Comparison of ENCODE assay signal across 7 cellular contexts in the genomic region with DNA sequence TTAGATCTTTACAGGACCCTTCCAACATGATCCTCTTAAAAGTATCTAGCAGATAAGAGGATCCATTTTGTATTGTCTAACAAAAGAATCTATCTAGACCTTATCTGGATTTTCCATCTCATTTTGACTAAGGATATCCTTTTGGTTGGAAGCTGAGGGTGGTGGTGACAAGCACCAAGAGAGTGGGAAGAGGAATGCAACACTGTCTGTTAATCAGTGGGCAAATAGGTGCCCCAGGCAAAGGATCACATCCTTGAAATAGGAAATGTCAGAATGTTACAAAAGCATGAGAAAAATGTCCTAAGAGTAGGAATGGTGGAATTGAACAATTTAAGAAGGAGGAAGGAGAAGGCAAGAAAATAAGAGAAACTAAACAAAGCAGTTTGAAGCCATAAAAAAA.
"Had no signal": no experiment of that assay in that cellular context is flagged by ENCODE, and none has a peak within 500 bp of the region (broad histone marks: within the 10 kb centered on the region; RNA-seq: fewer than 3 reads in every experiment).

No MANE protein-coding gene starts in this region.

- H2AFZ ChIP-seq: GM23248 had no signal

- H3K9ac ChIP-seq: GM23248 had no signal

- H3K4me3 ChIP-seq: GM23248, HAP-1 had no signal

- H3K27ac Mint-ChIP-seq: HFFc6 had no signal

- H3K27ac ChIP-seq: GM23248 had no signal

- H3K36me3 ChIP-seq: HAP-1 had no signal

- DNase-seq: GM23248, GOT3, H7, HFFc6, IMR-90 had no signal

- H3K4me1 ChIP-seq: HAP-1 had no signal

- H3K9me3 ChIP-seq: HAP-1 had no signal

- FAIRE-seq: HTR-8/SVneo had no signal

- H3K4me3 Mint-ChIP-seq: HFFc6 had no signal
